Comparison of ENCODE assay signal across 14 cellular contexts in genomic region chr2:105324732-105325131, GRCh38. TPM values are rescaled to one million over a fixed set of nuclear protein-coding genes. Genes with fewer than 3 reads are reported as not detected.
A peak's percentile ranks its signal among the peaks of the same experiment; 100 is the strongest.
DNase-seq lines count a peak whose midpoint lies in the region; FAIRE-seq and TF ChIP-seq lines count a peak whose summit lies in the region.
"Had no signal": no experiment of that assay in that cellular context is flagged by ENCODE, and none has a peak within 500 bp of the region (broad histone marks: within the 10 kb centered on the region; RNA-seq: fewer than 3 reads in every experiment).

No MANE protein-coding gene starts in this region.

- H3K4me3 Mint-ChIP-seq in activated naive CD4-positive, alpha-beta T cell treated with anti-CD3 and anti-CD28 coated beads, Interleukin-2, amount 10 ng/mL, durations not matched to agents 7 days and 5 days = no peak overlapping the region

- DNase-seq in GM04503 (ENCODE audit: low read depth) = peak; percentile 52
- peak; percentile 67 for DNase-seq in SW480 (ENCODE audit: low spot score)
- peak; percentile 71 for DNase-seq in fibroblast of pulmonary artery (ENCODE audit: low read depth)
- peak; percentile 92 for DNase-seq in retinal pigment epithelial cell (ENCODE audit: low read depth)
- no peak for DNase-seq in NCI-H1694 treated with DMSO at 0.1 percent for 48 hours (lab: John Stamatoyannopoulos, UW)
- no peak for DNase-seq in activated naive CD4-positive, alpha-beta T cell treated with anti-CD3 and anti-CD28 coated beads, Interleukin-2, amount 10 ng/mL, durations not matched to agents 7 days and 5 days
- no peak for DNase-seq in GM19239 (ENCODE audit: insufficient read length, low spot score)
- no peak for DNase-seq in GM12892 (ENCODE audit: insufficient read length)
- DNase-seq: activated CD4-positive, alpha-beta T cell treated with anti-CD3 and anti-CD28 coated beads, Interleukin-2, amount 50 U/mL, for 1 hour; anterior cingulate cortex; hippocampal formation; NCI-H2227 treated with DMSO at 0.1 percent for 48 hours; SHP77 had no signal

- TF ChIP-seq CTCF in fibroblast of pulmonary artery (IDR thresholded peaks at IDR 0.05; ENCODE audit: low read length, missing control alignments) = no peak
- TF ChIP-seq CTCF in retinal pigment epithelial cell (conservative IDR thresholded peaks at IDR 0.05; ENCODE audit: low read depth, low read length) = no peak

- H3K27me3 Mint-ChIP-seq in activated naive CD4-positive, alpha-beta T cell treated with anti-CD3 and anti-CD28 coated beads, Interleukin-2, amount 10 ng/mL, durations not matched to agents 7 days and 5 days = no peaks in the 10 kb centered on the region

- FAIRE-seq in GM19239 (lab: Jason Lieb, UNC) (no peak), GM12892 (lab: Jason Lieb, UNC) (no peak)
- FAIRE-seq: K562 had no signal

- no peaks in the 10 kb centered on the region for H3K9me3 Mint-ChIP-seq in activated naive CD4-positive, alpha-beta T cell treated with anti-CD3 and anti-CD28 coated beads, Interleukin-2, amount 10 ng/mL, durations not matched to agents 7 days and 5 days

- CTCF ChIA-PET in activated naive CD4-positive, alpha-beta T cell treated with anti-CD3 and anti-CD28 coated beads, Interleukin-2, amount 10 ng/mL, durations not matched to agents 7 days and 5 days (lab: Charles Lee) = interaction anchor here (0.7 to 1.4 kb wide), 2 partner anchors 44 to 64 kb away, joined by 3 read pairs; no protein-coding TSS in a partner anchor

- no peak overlapping the region for H3K4me3 ChIP-seq in fibroblast of pulmonary artery (replicated peaks; ENCODE audit: low read depth, low read length)
- no peak overlapping the region for H3K4me3 ChIP-seq in retinal pigment epithelial cell (ENCODE audit: low read length)
- H3K4me3 ChIP-seq: K562 had no signal

- H3K27ac Mint-ChIP-seq in activated naive CD4-positive, alpha-beta T cell treated with anti-CD3 and anti-CD28 coated beads, Interleukin-2, amount 10 ng/mL, durations not matched to agents 7 days and 5 days = no peak overlapping the region

- peaks cover 24% of the 10 kb centered on the region for H3K4me1 Mint-ChIP-seq in activated naive CD4-positive, alpha-beta T cell treated with anti-CD3 and anti-CD28 coated beads, Interleukin-2, amount 10 ng/mL, durations not matched to agents 7 days and 5 days

- TF ChIP-seq POLR2A in GM12892 (IDR thresholded peaks at IDR 0.05; ENCODE audit: low read depth, low read length) = no peak

- peaks cover 13% of the 10 kb centered on the region for H3K36me3 Mint-ChIP-seq in activated naive CD4-positive, alpha-beta T cell treated with anti-CD3 and anti-CD28 coated beads, Interleukin-2, amount 10 ng/mL, durations not matched to agents 7 days and 5 days

RNA-seq across cellular contexts. Expression of gene TGFBRAP1, which starts 4.8 kb away (rescaled TPM):
- 12.2 TPM for polyA plus RNA-seq in GM12892 (2012; ENCODE audit: missing spikeins)

RNA-seq across cellular contexts. Expression of gene C2orf49, which starts 12.6 kb away (rescaled TPM):
- 18.6 TPM for polyA plus RNA-seq in GM12892 (2012; ENCODE audit: missing spikeins)

Comparison
In these comparisons a context has a peak if more than half of its experiments do, and no peak if none do; other contexts are left out.
1. DNase-seq: peak in GM04503 (single experiment), SW480 (single experiment), fibroblast of pulmonary artery (single experiment) and retinal pigment epithelial cell (single experiment); none in NCI-H1694 treated with DMSO at 0.1 percent for 48 hours (single experiment), activated naive CD4-positive, alpha-beta T cell treated with anti-CD3 and anti-CD28 coated beads, Interleukin-2, amount 10 ng/mL, durations not matched to agents 7 days and 5 days (single experiment), GM19239 (single experiment) and GM12892 (single experiment).